In the genomic region with DNA sequence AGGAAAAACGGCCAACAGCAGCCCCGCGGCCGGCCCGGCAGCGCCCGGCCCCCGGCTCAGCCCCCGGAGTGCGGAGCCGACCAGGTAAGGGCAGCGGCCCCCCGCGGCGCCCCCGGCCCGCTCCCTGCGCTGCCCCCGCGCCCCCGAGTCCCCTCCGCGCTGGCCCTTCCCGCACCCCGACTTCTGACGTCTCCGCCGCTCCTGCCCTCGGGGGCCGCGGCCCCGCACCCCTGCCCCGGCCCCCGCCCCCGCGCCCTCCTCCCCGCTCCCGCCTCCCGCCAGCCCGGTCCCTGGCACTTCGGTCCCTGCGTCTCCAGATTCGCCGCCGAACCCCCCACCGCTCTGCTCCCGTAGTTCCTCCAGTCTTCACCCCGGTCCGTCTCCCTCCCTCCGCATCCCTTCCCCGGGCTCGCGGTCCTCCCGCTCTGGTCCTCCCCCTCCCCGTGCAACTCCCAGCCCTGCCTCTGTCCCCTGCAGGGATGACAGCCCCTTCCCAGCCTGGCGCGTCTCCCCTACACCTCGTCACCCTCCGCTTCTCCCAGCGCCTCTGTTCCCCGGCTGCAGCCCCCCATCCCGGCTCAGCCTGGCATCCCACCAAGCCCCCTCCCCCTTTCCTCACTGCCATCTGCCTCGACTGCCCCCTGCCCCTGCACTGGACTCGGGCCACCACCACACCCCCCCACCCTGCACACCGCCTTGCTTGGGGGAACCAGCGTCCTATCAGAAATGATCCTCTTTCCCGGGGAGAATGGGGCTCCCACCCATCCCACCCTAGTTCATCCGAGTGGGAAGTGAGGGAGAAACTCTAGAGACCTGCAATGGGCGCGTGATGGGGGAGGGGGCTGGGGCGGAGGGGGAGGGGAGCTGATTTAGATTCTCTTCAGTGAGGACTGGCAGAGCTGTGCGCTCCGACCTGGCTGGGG, we compare ENCODE assay signal across 8 cellular contexts. TPM values are rescaled to one million over a fixed set of nuclear protein-coding genes. Genes with fewer than 3 reads are reported as not detected.
DNase-seq lines count a peak whose midpoint lies in the region; ATAC-seq and TF ChIP-seq lines count a peak whose summit lies in the region.

No MANE protein-coding gene starts in this region.

- no peak for TF ChIP-seq CTCF in Peyer's patch (IDR thresholded peaks at IDR 0.05)

- ATAC-seq in stimulated activated memory B cell treated with anti-CD40 and anti-IgM and Interleukin-4, amounts not matched to agents 10 μg/mL and 1 μg/mL and 100 μg/mL, for 72 hours: no peak
- no peak for ATAC-seq in HG02885 (IDR thresholded peaks at IDR 0.05; ENCODE audit: poor library complexity, unreplicated experiment)

- DNase-seq in NCI-H1092 treated with DMSO at 0.1 percent for 48 hours (lab: John Stamatoyannopoulos, UW) (peak; percentile 34), NCI-H1092 (lab: John Stamatoyannopoulos, UW) (no peak), Peyer's patch (no peak), RKO (ENCODE audit: low spot score) (no peak), G401 (ENCODE audit: low spot score) (no peak)

- peaks cover 6% of the 10 kb centered on the region for H3K4me1 Mint-ChIP-seq in stimulated activated memory B cell treated with anti-CD40 and anti-IgM and Interleukin-4, amounts not matched to agents 10 μg/mL and 1 μg/mL and 100 μg/mL, for 72 hours

- no peaks in the 10 kb centered on the region for H3K9me3 Mint-ChIP-seq in stimulated activated memory B cell treated with anti-CD40 and anti-IgM and Interleukin-4, amounts not matched to agents 10 μg/mL and 1 μg/mL and 100 μg/mL, for 72 hours

- H3K36me3 Mint-ChIP-seq in stimulated activated memory B cell treated with anti-CD40 and anti-IgM and Interleukin-4, amounts not matched to agents 10 μg/mL and 1 μg/mL and 100 μg/mL, for 72 hours: no peaks in the 10 kb centered on the region

- H3K27me3 ChIP-seq in Peyer's patch: peaks cover 0 to 8% of the 10 kb centered on the region in 2 donors

- no peak overlapping the region for H3K27ac Mint-ChIP-seq in stimulated activated memory B cell treated with anti-CD40 and anti-IgM and Interleukin-4, amounts not matched to agents 10 μg/mL and 1 μg/mL and 100 μg/mL, for 72 hours

- H3K4me3 ChIP-seq in Peyer's patch (peak overlapping the region in 3 of 4 donors; percentile 41 to 65 (median 50)), iPS-11a (ENCODE audit: low read depth, low read length) (peak overlapping the region; percentile 41)

- no peaks in the 10 kb centered on the region for H3K36me3 ChIP-seq in Peyer's patch

- in situ Hi-C loops in G401 (cut with HindIII; ENCODE audit: low sequenced_read_pairs): no loop called here

- no peak for TF ChIP-seq POLR2A in Peyer's patch (IDR thresholded peaks at IDR 0.05)

- H3K4me3 Mint-ChIP-seq in stimulated activated memory B cell treated with anti-CD40 and anti-IgM and Interleukin-4, amounts not matched to agents 10 μg/mL and 1 μg/mL and 100 μg/mL, for 72 hours: peak overlapping the region; percentile 60

- H3K9me3 ChIP-seq in Peyer's patch: no peaks in the 10 kb centered on the region

- H3K4me1 ChIP-seq in Peyer's patch: peaks cover 0 to 5% (median 2%) of the 10 kb centered on the region in 4 donors

- H3K27ac ChIP-seq in Peyer's patch: no peak overlapping the region

- peaks cover 89% of the 10 kb centered on the region for H3K27me3 Mint-ChIP-seq in stimulated activated memory B cell treated with anti-CD40 and anti-IgM and Interleukin-4, amounts not matched to agents 10 μg/mL and 1 μg/mL and 100 μg/mL, for 72 hours

RNA-seq across cellular contexts. Expression of a gene that starts 0.5 kb away (rescaled TPM):
- 1 to 10 TPM in 1 of 4 donors, under 1 TPM in 1, not detected in 2; 0.40 to 2.5 TPM for total RNA-seq in Peyer's patch
- 0.37 and 0.51 TPM in 2 replicates for total RNA-seq in G401 (2014; rRNA removed; shearing (Covaris generic))
